8 cellular contexts compared by ENCODE assay signal in the genomic region with DNA sequence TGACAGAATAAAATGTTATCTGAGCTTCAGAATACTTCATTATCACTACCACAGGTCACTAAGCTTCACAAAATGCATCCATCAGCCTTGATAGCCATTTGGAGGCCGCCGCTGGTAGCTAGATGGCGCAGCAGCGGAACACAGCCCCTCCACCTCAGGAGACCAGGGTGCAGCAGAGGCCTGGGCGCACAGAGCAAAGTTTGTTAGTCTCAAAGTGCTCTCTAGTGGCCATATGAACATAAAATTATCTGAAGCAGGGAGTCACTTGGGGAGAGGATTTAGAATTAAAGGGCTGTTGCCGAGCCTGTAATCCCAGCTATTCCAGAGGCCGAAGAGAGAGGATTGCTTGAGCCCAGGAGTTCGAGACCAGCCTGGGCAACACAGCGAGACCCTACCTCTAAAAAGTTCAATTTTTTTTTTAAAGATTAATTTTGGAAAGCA. TPM values are rescaled to one million over a fixed set of nuclear protein-coding genes. Genes with fewer than 3 reads are reported as not detected.
A peak's percentile ranks its signal among the peaks of the same experiment; 100 is the strongest.
DNase-seq lines count a peak whose midpoint lies in the region; ATAC-seq and TF ChIP-seq lines count a peak whose summit lies in the region.

No MANE protein-coding gene starts in this region.

- peak; percentile 100 for ATAC-seq in GM18909 (IDR thresholded peaks at IDR 0.05; ENCODE audit: poor library complexity, unreplicated experiment)
- ATAC-seq in HG03103 (IDR thresholded peaks at IDR 0.05; ENCODE audit: low read depth, unreplicated experiment): peak; percentile 100
- peak; percentile 96 for ATAC-seq in naive thymus-derived CD4-positive, alpha-beta T cell

- H3K9me3 ChIP-seq in effector memory CD4-positive, alpha-beta T cell (ENCODE audit: control insufficient read depth, low read length): no peaks in the 10 kb centered on the region
- H3K9me3 ChIP-seq in naive thymus-derived CD4-positive, alpha-beta T cell (ENCODE audit: control insufficient read depth in 2 of 3, low read length in 3 of 3): no peaks in the 10 kb centered on the region
- no peaks in the 10 kb centered on the region for H3K9me3 ChIP-seq in thyroid gland

- H3K9me3 Mint-ChIP-seq in activated CD4-positive, alpha-beta T cell treated with anti-CD3 and anti-CD28 coated beads, Interleukin-2, amount 10 ng/mL, durations not matched to agents 7 days and 5 days: no peaks in the 10 kb centered on the region
- H3K9me3 Mint-ChIP-seq in naive thymus-derived CD4-positive, alpha-beta T cell: no peaks in the 10 kb centered on the region

- H3K27ac Mint-ChIP-seq in activated CD4-positive, alpha-beta T cell treated with anti-CD3 and anti-CD28 coated beads, Interleukin-2, amount 10 ng/mL, durations not matched to agents 7 days and 5 days: no peak overlapping the region
- H3K27ac Mint-ChIP-seq in naive thymus-derived CD4-positive, alpha-beta T cell: no peak overlapping the region

- H3K4me3 ChIP-seq in effector memory CD4-positive, alpha-beta T cell (ENCODE audit: insufficient read depth, low read depth, low read length, poor library complexity, severe bottlenecking): no peak overlapping the region
- no peak overlapping the region for H3K4me3 ChIP-seq in naive thymus-derived CD4-positive, alpha-beta T cell (ENCODE audit: low read length)
- no peak overlapping the region for H3K4me3 ChIP-seq in thyroid gland (replicated peaks in 1 of 3)

- H3K36me3 ChIP-seq in effector memory CD4-positive, alpha-beta T cell (ENCODE audit: control insufficient read depth, insufficient read depth, low read length): no peaks in the 10 kb centered on the region
- no peaks in the 10 kb centered on the region for H3K36me3 ChIP-seq in naive thymus-derived CD4-positive, alpha-beta T cell (ENCODE audit: control insufficient read depth in 2 of 3, insufficient read depth in 3 of 3, low read length in 3 of 3)
- H3K36me3 ChIP-seq in thyroid gland: no peaks in the 10 kb centered on the region

- no peaks in the 10 kb centered on the region for H3K27me3 ChIP-seq in effector memory CD4-positive, alpha-beta T cell (replicated peaks; ENCODE audit: control insufficient read depth, insufficient read depth, low read length, poor library complexity, severe bottlenecking)
- no peaks in the 10 kb centered on the region for H3K27me3 ChIP-seq in naive thymus-derived CD4-positive, alpha-beta T cell (ENCODE audit: control insufficient read depth in 2 of 2, insufficient read depth in 2 of 2, low read length in 2 of 2)
- no peaks in the 10 kb centered on the region for H3K27me3 ChIP-seq in thyroid gland

- no peak for TF ChIP-seq POLR2A in thyroid gland (IDR thresholded peaks at IDR 0.05)

- H3K4me1 ChIP-seq in effector memory CD4-positive, alpha-beta T cell (ENCODE audit: control insufficient read depth, insufficient read depth, low read length, poor library complexity, severe bottlenecking): no peaks in the 10 kb centered on the region
- no peaks in the 10 kb centered on the region for H3K4me1 ChIP-seq in naive thymus-derived CD4-positive, alpha-beta T cell (ENCODE audit: control insufficient read depth in 2 of 2, insufficient read depth in 2 of 2, low read length in 2 of 2)
- H3K4me1 ChIP-seq in thyroid gland: peaks cover 4 to 8% of the 10 kb centered on the region in 2 donors

- intact Hi-C loops in naive thymus-derived CD4-positive, alpha-beta T cell (cut with micrococcal nuclease): loop anchor here (1.0 to 10.0 kb wide), 9 partner anchors 8 to 1782 kb away; partner anchors contain the start of gene DCTD (in 2 of the 2)
- intact Hi-C loops in thyroid gland (cut with DNase I): loop anchor here (10.0 kb wide), 1 partner anchor 121 kb away; no protein-coding TSS in a partner anchor

- H3K36me3 Mint-ChIP-seq in activated CD4-positive, alpha-beta T cell treated with anti-CD3 and anti-CD28 coated beads, Interleukin-2, amount 10 ng/mL, durations not matched to agents 7 days and 5 days (ENCODE audit: low read depth): no peaks in the 10 kb centered on the region
- no peaks in the 10 kb centered on the region for H3K36me3 Mint-ChIP-seq in naive thymus-derived CD4-positive, alpha-beta T cell

- peak in 4 of 6 experiments; percentile 39 to 57 (median 54) for TF ChIP-seq CTCF in thyroid gland (IDR thresholded peaks at IDR 0.05)

- CTCF ChIA-PET in activated CD4-positive, alpha-beta T cell treated with anti-CD3 and anti-CD28 coated beads, Interleukin-2, amount 10 ng/mL, durations not matched to agents 7 days and 5 days (lab: Charles Lee): interaction anchor here (0.6 to 4.8 kb wide), 5 partner anchors 11 to 173 kb away, joined by 3 to 26 read pairs (median 4); partner anchors contain the start of gene WWC2
- CTCF ChIA-PET in naive thymus-derived CD4-positive, alpha-beta T cell (lab: Charles Lee): interaction anchor here (0.6 to 2.0 kb wide), 14 partner anchors 10 to 1445 kb away, joined by 3 to 12 read pairs (median 4); partner anchors contain the start of gene DCTD

- no peak overlapping the region for H3K27ac ChIP-seq in effector memory CD4-positive, alpha-beta T cell (ENCODE audit: insufficient read depth, low read length, poor library complexity, severe bottlenecking)
- no peak overlapping the region for H3K27ac ChIP-seq in naive thymus-derived CD4-positive, alpha-beta T cell (ENCODE audit: low read depth, low read length)
- H3K27ac ChIP-seq in thyroid gland: no peak overlapping the region

- no peaks in the 10 kb centered on the region for H3K4me1 Mint-ChIP-seq in activated CD4-positive, alpha-beta T cell treated with anti-CD3 and anti-CD28 coated beads, Interleukin-2, amount 10 ng/mL, durations not matched to agents 7 days and 5 days
- H3K4me1 Mint-ChIP-seq in naive thymus-derived CD4-positive, alpha-beta T cell: peaks cover 0 to 8% (median 0%) of the 10 kb centered on the region in 7 donors

- POLR2A ChIA-PET in activated CD4-positive, alpha-beta T cell treated with anti-CD3 and anti-CD28 coated beads, Interleukin-2, amount 10 ng/mL, durations not matched to agents 7 days and 5 days (lab: Charles Lee): no interaction called here
- POLR2A ChIA-PET in naive thymus-derived CD4-positive, alpha-beta T cell (lab: Charles Lee): interaction anchor here (1.2 kb wide), 1 partner anchor 9 kb away, joined by 3 read pairs; the partner anchor contains the start of gene DCTD

- peaks cover 10% of the 10 kb centered on the region for H3K27me3 Mint-ChIP-seq in activated CD4-positive, alpha-beta T cell treated with anti-CD3 and anti-CD28 coated beads, Interleukin-2, amount 10 ng/mL, durations not matched to agents 7 days and 5 days
- H3K27me3 Mint-ChIP-seq in naive thymus-derived CD4-positive, alpha-beta T cell: peaks cover 0 to 36% (median 0%) of the 10 kb centered on the region in 5 donors

- no peak overlapping the region for H3K4me3 Mint-ChIP-seq in activated CD4-positive, alpha-beta T cell treated with anti-CD3 and anti-CD28 coated beads, Interleukin-2, amount 10 ng/mL, durations not matched to agents 7 days and 5 days
- no peak overlapping the region for H3K4me3 Mint-ChIP-seq in naive thymus-derived CD4-positive, alpha-beta T cell

- WGBS in thyroid gland, 2 donors: 56 to 66% methylated on average over 9 of the region's 9 CpGs

- DNase-seq in C1 segment of cervical spinal cord (lab: John Stamatoyannopoulos, UW) (peak in 11 of 14 donors; percentile 5 to 61 (median 22)), NCI-H510A (lab: John Stamatoyannopoulos, UW) (peak; percentile 58), thyroid gland (peak; percentile 75 to 76)
- peak; percentile 63 for DNase-seq in activated CD4-positive, alpha-beta T cell treated with anti-CD3 and anti-CD28 coated beads, Interleukin-2, amount 10 ng/mL, durations not matched to agents 7 days and 5 days
- DNase-seq in effector memory CD4-positive, alpha-beta T cell: peak in 2 of 3 donors; percentile 12 to 23
- peak; percentile 33 to 67 (median 52) for DNase-seq in naive thymus-derived CD4-positive, alpha-beta T cell

RNA-seq across cellular contexts. Expression of gene DCTD, which starts 8.1 kb away (rescaled TPM):
- total RNA-seq in activated CD4-positive, alpha-beta T cell treated with anti-CD3 and anti-CD28 coated beads, Interleukin-2, amount 10 ng/mL, durations not matched to agents 7 days and 5 days: 10 to 100 TPM; 60.0 to 65.9 TPM
- total RNA-seq in naive thymus-derived CD4-positive, alpha-beta T cell: 10 to 100 TPM; 61.4 to 76.2 (median 68.9) TPM
- polyA plus RNA-seq in naive thymus-derived CD4-positive, alpha-beta T cell: 10 to 100 TPM; 76.3 to 84.7 TPM
- total RNA-seq in thyroid gland: 100 to 1,000 TPM in 3 of 4 donors, 10 to 100 TPM in 1; 99.3 to 150 (median 119) TPM

Comparison
In these comparisons a context has a peak if more than half of its experiments do, and no peak if none do; other contexts are left out.
1. DNase-seq: peak in every context shown above with its lines; median percentile 76 in thyroid gland; 63 in activated CD4-positive, alpha-beta T cell treated with anti-CD3 and anti-CD28 coated beads, Interleukin-2, amount 10 ng/mL, durations not matched to agents 7 days and 5 days; 58 in NCI-H510A; 52 in naive thymus-derived CD4-positive, alpha-beta T cell; 22 in C1 segment of cervical spinal cord; 18 in effector memory CD4-positive, alpha-beta T cell.